In genomic region chr15:92818658-92819311, GRCh38 we compare ENCODE assay signal across 8 cellular contexts.
DNase-seq lines count a peak whose midpoint lies in the region; ATAC-seq and TF ChIP-seq lines count a peak whose summit lies in the region.

No MANE protein-coding gene starts in this region.

- H3K27me3 ChIP-seq in SK-N-SH (ENCODE audit: insufficient read depth) (no peaks in the 10 kb centered on the region), RWPE2 (ENCODE audit: insufficient read depth, poor library complexity, severe bottlenecking) (no peaks in the 10 kb centered on the region), fibroblast of lung (ENCODE audit: control insufficient read depth, insufficient read depth, low read length) (no peaks in the 10 kb centered on the region), testis (no peaks in the 10 kb centered on the region)

- H3K9me3 ChIP-seq in SK-N-SH, result no peaks in the 10 kb centered on the region
- H3K9me3 ChIP-seq in RWPE2 (ENCODE audit: severe bottlenecking), result no peaks in the 10 kb centered on the region
- no peaks in the 10 kb centered on the region for H3K9me3 ChIP-seq in fibroblast of lung (ENCODE audit: control insufficient read depth, insufficient read depth, low read depth, low read length)
- no peaks in the 10 kb centered on the region for H3K9me3 ChIP-seq in testis

- H3K4me1 Mint-ChIP-seq in stimulated activated naive B cell treated with anti-CD40 and anti-IgM and Interleukin-4, amounts not matched to agents 10 μg/mL and 1 μg/mL and 100 μg/mL, for 72 hours, result peaks cover 17 to 41% of the 10 kb centered on the region in 2 donors

- H3K4me3 ChIP-seq in SK-N-SH (ENCODE audit: low read depth in 2 of 2, low read length in 1 of 2) (no peak overlapping the region), RWPE2 (ENCODE audit: severe bottlenecking) (peak overlapping the region; percentile 21), fibroblast of lung (replicated peaks in 1 of 4; ENCODE audit: control extremely low read depth in 1 of 4, insufficient read depth in 1 of 4, low read depth in 3 of 4, low read length in 4 of 4) (peak overlapping the region in 2 of 4 experiments; percentile 49 to 63), testis (no peak overlapping the region)

- no peaks in the 10 kb centered on the region for H3K27me3 Mint-ChIP-seq in stimulated activated naive B cell treated with anti-CD40 and anti-IgM and Interleukin-4, amounts not matched to agents 10 μg/mL and 1 μg/mL and 100 μg/mL, for 72 hours

- H3K4me3 Mint-ChIP-seq in stimulated activated naive B cell treated with anti-CD40 and anti-IgM and Interleukin-4, amounts not matched to agents 10 μg/mL and 1 μg/mL and 100 μg/mL, for 72 hours, result peak overlapping the region; percentile 82 to 91

- TF ChIP-seq EP300 in SK-N-SH (IDR thresholded peaks at IDR 0.05; ENCODE audit: borderline replicate concordance in 1 of 2, low read depth in 1 of 2, low read length in 1 of 2), result no peak

- TF ChIP-seq POLR2A in testis (IDR thresholded peaks at IDR 0.05), result no peak

- CTCF ChIA-PET in SK-N-SH (lab: Yijun Ruan, JAX), result interaction anchor here (0.6 to 5.0 kb wide), 4 partner anchors 8 to 99 kb away, joined by 3 to 41 read pairs (median 6); no protein-coding TSS in a partner anchor

- peaks cover 23% of the 10 kb centered on the region for H3F3A ChIP-seq in SK-N-SH (replicated peaks; ENCODE audit: insufficient read depth)

- POLR2A ChIA-PET in SK-N-SH (lab: Yijun Ruan, JAX), result interaction anchor here (1.2 to 3.1 kb wide), 4 partner anchors 10 to 89 kb away, joined by 3 to 27 read pairs (median 18); no protein-coding TSS in a partner anchor

- WGBS in SK-N-SH (ENCODE audit: low lambda C conversion rate), result 77% methylated on average over 16 of the region's 16 CpGs
- WGBS in testis, 2 donors, result 61 to 65% methylated on average over 16 of the region's 16 CpGs

- no peaks in the 10 kb centered on the region for H3K9me3 Mint-ChIP-seq in stimulated activated naive B cell treated with anti-CD40 and anti-IgM and Interleukin-4, amounts not matched to agents 10 μg/mL and 1 μg/mL and 100 μg/mL, for 72 hours

- H3K4me2 ChIP-seq in SK-N-SH (no peak overlapping the region), fibroblast of lung (ENCODE audit: extremely low read depth, insufficient read depth, low read length) (peak overlapping the region; percentile 89)

- no peaks in the 10 kb centered on the region for H3K36me3 ChIP-seq in SK-N-SH (replicated peaks in 1 of 2; ENCODE audit: control insufficient read depth in 1 of 2, insufficient read depth in 2 of 2, low read length in 1 of 2)
- no peaks in the 10 kb centered on the region for H3K36me3 ChIP-seq in RWPE2 (ENCODE audit: low read depth)
- H3K36me3 ChIP-seq in fibroblast of lung (ENCODE audit: control insufficient read depth, insufficient read depth, low read length), result no peaks in the 10 kb centered on the region
- no peaks in the 10 kb centered on the region for H3K36me3 ChIP-seq in testis (ENCODE audit: low read depth, missing control alignments)

- peak overlapping the region; percentile 95 for H2AFZ ChIP-seq in SK-N-SH (ENCODE audit: low read depth)
- H2AFZ ChIP-seq in fibroblast of lung (ENCODE audit: low read length), result peak overlapping the region; percentile 80

- peak overlapping the region; percentile 63 for H3K27ac Mint-ChIP-seq in stimulated activated naive B cell treated with anti-CD40 and anti-IgM and Interleukin-4, amounts not matched to agents 10 μg/mL and 1 μg/mL and 100 μg/mL, for 72 hours

- H3K27ac ChIP-seq in SK-N-SH (ENCODE audit: low read depth in 2 of 2, low read length in 1 of 2) (peak overlapping the region in 1 of 2 experiments; percentile 98; a peak in 2 of 4 replicates), RWPE2 (ENCODE audit: poor library complexity, severe bottlenecking) (peak overlapping the region; percentile 89), fibroblast of lung (ENCODE audit: insufficient read depth, low read length) (peak overlapping the region; percentile 81), testis (peak overlapping the region in 1 of 2 donors; percentile 85)

- DNase-seq in SK-N-SH, result no peak
- peak; percentile 56 for DNase-seq in RWPE2 (ENCODE audit: low spot score)
- peak in 1 of 2 donors; percentile 28 for DNase-seq in fibroblast of lung (ENCODE audit: low read depth in 2 of 2)
- no peak for DNase-seq in stimulated activated naive B cell treated with anti-CD40 and anti-IgM and Interleukin-4, amounts not matched to agents 10 μg/mL and 1 μg/mL and 100 μg/mL, for 72 hours
- no peak for DNase-seq in testis

- H3K9ac ChIP-seq in SK-N-SH (no peak overlapping the region), fibroblast of lung (ENCODE audit: insufficient read depth, low read length) (no peak overlapping the region)

- intact Hi-C loops in testis (cut with DNase I; ENCODE audit: low total_unique reads), result no loop called here

- H3K36me3 Mint-ChIP-seq in stimulated activated naive B cell treated with anti-CD40 and anti-IgM and Interleukin-4, amounts not matched to agents 10 μg/mL and 1 μg/mL and 100 μg/mL, for 72 hours, result no peaks in the 10 kb centered on the region

- ATAC-seq in SK-N-SH treated with all-trans-retinoic acid at 6 μM for 48 hours, result no peak
- ATAC-seq in RWPE2 (ENCODE audit: low read depth), result peak; percentile 36
- ATAC-seq in stimulated activated naive B cell treated with anti-CD40 and anti-IgM and Interleukin-4, amounts not matched to agents 10 μg/mL and 1 μg/mL and 100 μg/mL, for 72 hours (replicated peaks), result no peak
- no peak for ATAC-seq in GM21723 (IDR thresholded peaks at IDR 0.05; ENCODE audit: unreplicated experiment)
- no peak for ATAC-seq in GM19463 (IDR thresholded peaks at IDR 0.05; ENCODE audit: unreplicated experiment)

- peaks cover 21 to 40% of the 10 kb centered on the region in 2 experiments for H3K4me1 ChIP-seq in SK-N-SH (ENCODE audit: control insufficient read depth in 1 of 2, insufficient read depth in 2 of 2, low read depth in 1 of 2, low read length in 1 of 2)
- peaks cover 42% of the 10 kb centered on the region for H3K4me1 ChIP-seq in RWPE2 (ENCODE audit: insufficient read depth, poor library complexity, severe bottlenecking)
- peaks cover 2% of the 10 kb centered on the region for H3K4me1 ChIP-seq in fibroblast of lung (ENCODE audit: control insufficient read depth, extremely low read depth, insufficient read depth, low read length)
- peaks cover 6% of the 10 kb centered on the region for H3K4me1 ChIP-seq in testis

- no peaks in the 10 kb centered on the region for H3K9me2 ChIP-seq in SK-N-SH

- H4K20me1 ChIP-seq in SK-N-SH (ENCODE audit: insufficient read depth), result no peaks in the 10 kb centered on the region
- H4K20me1 ChIP-seq in fibroblast of lung (ENCODE audit: control insufficient read depth, extremely low read depth, insufficient read depth, low read length), result no peaks in the 10 kb centered on the region

- H3K79me2 ChIP-seq in SK-N-SH (ENCODE audit: insufficient read depth) (no peaks in the 10 kb centered on the region), fibroblast of lung (ENCODE audit: control insufficient read depth, insufficient read depth, low read length) (no peaks in the 10 kb centered on the region)

- TF ChIP-seq CTCF in SK-N-SH (IDR thresholded peaks at IDR 0.05) (no peak), RWPE2 (IDR thresholded peaks at IDR 0.05; ENCODE audit: poor library complexity, severe bottlenecking) (no peak), fibroblast of lung (conservative IDR thresholded peaks at IDR 0.05 in 1 of 2, IDR thresholded peaks at IDR 0.05 in 1 of 2; ENCODE audit: low read depth in 1 of 2, low read length in 2 of 2) (no peak), testis (IDR thresholded peaks at IDR 0.05) (no peak)

- no peak for TF ChIP-seq RAD21 in SK-N-SH (IDR thresholded peaks at IDR 0.05; ENCODE audit: low read length)

TF ChIP-seq in SK-N-SH, 30 proteins besides CTCF, POLR2A, EP300 and RAD21:
- TF ChIP-seq JUND (IDR thresholded peaks at IDR 0.05), result no peak
- no peak for TF ChIP-seq IRF3 (IDR thresholded peaks at IDR 0.05; ENCODE audit: low read depth, low read length)
- TF ChIP-seq GATA2 (CRISPR knock-in tag; IDR thresholded peaks at IDR 0.05), result no peak
- TF ChIP-seq TEAD4 (IDR thresholded peaks at IDR 0.05; ENCODE audit: borderline replicate concordance, insufficient read depth), result no peak
- no peak for TF ChIP-seq MEF2A (IDR thresholded peaks at IDR 0.05; ENCODE audit: borderline replicate concordance, low read depth)
TF ChIP-seq in SK-N-SH: peak in this region for 0.

TF ChIP-seq in SK-N-SH treated with all-trans-retinoic acid at 6 μM for 48 hours, 23 proteins besides CTCF, POLR2A, EP300 and RAD21:
- TF ChIP-seq ESRRG (CRISPR knock-in tag; IDR thresholded peaks at IDR 0.05) (no peak), OSR1 (CRISPR knock-in tag; IDR thresholded peaks at IDR 0.05) (no peak), PPARA (CRISPR knock-in tag; IDR thresholded peaks at IDR 0.05; ENCODE audit: borderline replicate concordance) (no peak)
